Comparison of ENCODE assay signal across 8 cellular contexts in the genomic region with DNA sequence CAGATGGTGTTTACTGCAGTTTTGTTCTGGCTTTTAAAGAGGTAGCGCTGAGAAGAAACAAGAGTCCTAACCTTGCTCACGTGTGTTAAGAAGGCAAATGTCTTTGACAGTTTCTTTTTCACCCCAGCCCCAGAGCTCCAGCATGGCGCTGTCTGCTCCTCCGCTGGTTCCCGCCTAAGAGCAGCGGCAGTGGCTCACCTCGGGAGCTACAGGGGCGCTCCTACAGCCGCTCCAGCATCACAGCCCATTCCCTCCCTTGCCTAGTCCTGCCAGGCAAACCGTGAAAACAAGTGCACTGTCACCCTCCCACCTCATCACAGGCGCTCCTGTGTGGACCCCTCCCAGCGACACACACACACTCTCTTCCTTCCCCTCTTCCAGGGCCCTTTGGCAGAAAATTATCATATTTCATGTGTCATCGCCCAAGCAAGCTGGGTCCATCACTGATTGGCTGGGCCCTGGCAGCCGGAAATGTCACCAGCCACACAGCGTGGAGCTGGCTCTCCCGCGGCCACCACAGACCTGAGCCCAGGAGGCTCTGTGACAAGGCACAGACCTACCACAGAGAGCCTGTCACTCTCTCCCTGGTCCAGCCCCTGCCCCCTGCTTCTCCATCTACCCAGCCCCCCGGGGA. TPM values are rescaled to one million over a fixed set of nuclear protein-coding genes. Genes with fewer than 3 reads are reported as not detected.
DNase-seq lines count a peak whose midpoint lies in the region; ATAC-seq and TF ChIP-seq lines count a peak whose summit lies in the region.

No MANE protein-coding gene starts in this region.

- in situ Hi-C loops in GM13976 (cut with MboI; ENCODE audit: low sequenced_read_pairs, unreplicated experiment): no loop called here

- ATAC-seq in HG02981 (IDR thresholded peaks at IDR 0.05; ENCODE audit: unreplicated experiment): peak; percentile 50
- ATAC-seq in activated T-helper 17 cell treated with anti-CD3 and anti-CD28 coated beads, Interleukin-2, amount 50 U/mL, for 72 hours (replicated peaks): peak; percentile 95

- H3K4me1 ChIP-seq in OCI-LY3 (ENCODE audit: low read length): peaks cover 20% of the 10 kb centered on the region; the same call in 1 of the 2 replicates
- H3K4me1 ChIP-seq in iPS DF 6.9 (ENCODE audit: control insufficient read depth, insufficient read depth, low read length): no peaks in the 10 kb centered on the region
- H3K4me1 ChIP-seq in prostate gland (replicated peaks): peaks cover 4% of the 10 kb centered on the region

- H3K36me3 Mint-ChIP-seq in activated T-helper 17 cell treated with anti-CD3 and anti-CD28 coated beads, Interleukin-2, amount 50 U/mL, for 72 hours (ENCODE audit: low read depth): no peaks in the 10 kb centered on the region

- TF ChIP-seq POLR2A in prostate gland (IDR thresholded peaks at IDR 0.05): no peak

- no peaks in the 10 kb centered on the region for H3K9me3 ChIP-seq in OCI-LY3 (ENCODE audit: insufficient read depth, low read length)
- H3K9me3 ChIP-seq in iPS DF 6.9 (ENCODE audit: control insufficient read depth, insufficient read depth, low read length): no peaks in the 10 kb centered on the region
- H3K9me3 ChIP-seq in prostate gland: no peaks in the 10 kb centered on the region

- TF ChIP-seq CTCF in GM13976 (IDR thresholded peaks at IDR 0.05; ENCODE audit: borderline replicate concordance, control extremely low read depth, extremely low read depth, insufficient read depth, missing control alignments) (no peak), OCI-LY3 (IDR thresholded peaks at IDR 0.05; ENCODE audit: low read depth, low read length) (no peak), prostate gland (IDR thresholded peaks at IDR 0.05) (no peak)

- peak overlapping the region; percentile 88 for H3K4me3 Mint-ChIP-seq in activated T-helper 17 cell treated with anti-CD3 and anti-CD28 coated beads, Interleukin-2, amount 50 U/mL, for 72 hours

- no peaks in the 10 kb centered on the region for H3K9me3 Mint-ChIP-seq in activated T-helper 17 cell treated with anti-CD3 and anti-CD28 coated beads, Interleukin-2, amount 50 U/mL, for 72 hours

- peak overlapping the region; percentile 53 for H3K9ac ChIP-seq in OCI-LY3 (ENCODE audit: low read length)

- H3K4me1 Mint-ChIP-seq in activated T-helper 17 cell treated with anti-CD3 and anti-CD28 coated beads, Interleukin-2, amount 50 U/mL, for 72 hours: peaks cover 45% of the 10 kb centered on the region

- H3K36me3 ChIP-seq in OCI-LY3 (replicated peaks; ENCODE audit: low read depth, low read length): peaks cover 11% of the 10 kb centered on the region
- no peaks in the 10 kb centered on the region for H3K36me3 ChIP-seq in iPS DF 6.9 (ENCODE audit: control insufficient read depth, insufficient read depth, low read length)
- H3K36me3 ChIP-seq in prostate gland: no peaks in the 10 kb centered on the region

- DNase-seq in GM13976 (ENCODE audit: low spot score) (peak; percentile 70), iPS DF 6.9 (ENCODE audit: low read depth, low spot score) (no peak), HuH-7 (ENCODE audit: low spot score) (no peak), prostate gland (ENCODE audit: low spot score) (no peak)
- peak; percentile 65 for DNase-seq in stimulated activated CD4-positive, alpha-beta T cell treated with anti-CD3 and anti-CD28 coated beads, Interleukin-12 subunit alpha, Interleukin-12 subunit beta, amount 100 ng/mL, for 4 hours

- peaks cover 29% of the 10 kb centered on the region for H3K79me2 ChIP-seq in OCI-LY3 (ENCODE audit: low read length)

- no peaks in the 10 kb centered on the region for H3K27me3 Mint-ChIP-seq in activated T-helper 17 cell treated with anti-CD3 and anti-CD28 coated beads, Interleukin-2, amount 50 U/mL, for 72 hours

- peak overlapping the region; percentile 81 for H3K4me3 ChIP-seq in OCI-LY3 (ENCODE audit: low read length)
- H3K4me3 ChIP-seq in iPS DF 6.9 (ENCODE audit: low read length): peak overlapping the region; percentile 34; the same call in 1 of the 2 replicates
- no peak overlapping the region for H3K4me3 ChIP-seq in prostate gland

- H3K27ac Mint-ChIP-seq in activated T-helper 17 cell treated with anti-CD3 and anti-CD28 coated beads, Interleukin-2, amount 50 U/mL, for 72 hours: peak overlapping the region; percentile 91

- intact Hi-C loops in prostate gland (cut with DNase I): no loop called here

- WGBS in iPS DF 6.9 (ENCODE audit: insufficient coverage, insufficient read length): no CpG with 5 or more reads among the region's 18 CpGs
- 65% methylated on average over 18 of the region's 18 CpGs for WGBS in prostate gland

- H3K27me3 ChIP-seq in OCI-LY3 (ENCODE audit: low read depth, low read length) (no peaks in the 10 kb centered on the region), iPS DF 6.9 (ENCODE audit: control insufficient read depth, insufficient read depth, low read length) (peaks cover 18% of the 10 kb centered on the region), prostate gland (replicated peaks; ENCODE audit: insufficient read depth) (no peaks in the 10 kb centered on the region)

- no peaks in the 10 kb centered on the region; the same call in 1 of the 2 replicates for H4K20me1 ChIP-seq in OCI-LY3 (ENCODE audit: insufficient read depth, low read length)

- peak overlapping the region; percentile 16 for H3K27ac ChIP-seq in OCI-LY3 (ENCODE audit: low read length)
- H3K27ac ChIP-seq in iPS DF 6.9 (ENCODE audit: low read length): no peak overlapping the region
- no peak overlapping the region for H3K27ac ChIP-seq in prostate gland

- peak overlapping the region; percentile 87 for H3K4me2 ChIP-seq in OCI-LY3 (ENCODE audit: low read length)

- 0 out of 2 replicates have a peak overlapping the region, but pooled peaks have one; percentile 26 for H2AFZ ChIP-seq in OCI-LY3 (ENCODE audit: low read depth, low read length)

RNA-seq across cellular contexts. Expression of gene HIVEP3, which starts 1.2 kb away (rescaled TPM):
- 10 to 100 TPM in 1 of 2 donors, 1 to 10 TPM in 1; 8.0 to 27.6 TPM for total RNA-seq in activated T-helper 17 cell treated with anti-CD3 and anti-CD28 coated beads, Interleukin-2, amount 50 U/mL, for 72 hours
- total RNA-seq in prostate gland: 10 to 100 TPM in 1 of 2 donors, 1 to 10 TPM in 1; 9.3 to 11.2 TPM

Comparison
In these comparisons a context has a peak if more than half of its experiments do, and no peak if none do; other contexts are left out.
1. DNase-seq: peak in GM13976 (single experiment) and stimulated activated CD4-positive, alpha-beta T cell treated with anti-CD3 and anti-CD28 coated beads, Interleukin-12 subunit alpha, Interleukin-12 subunit beta, amount 100 ng/mL, for 4 hours (single experiment); none in iPS DF 6.9 (single experiment), HuH-7 (single experiment) and prostate gland (single experiment).
2. H3K4me3 ChIP-seq: peak in OCI-LY3 (single experiment) and iPS DF 6.9 (single experiment); none in prostate gland (0 of 2).